Comparison of ENCODE assay signal across 11 cellular contexts in genomic region chr2:197247083-197247482, GRCh38.
DNase-seq lines count a peak whose midpoint lies in the region; ATAC-seq and TF ChIP-seq lines count a peak whose summit lies in the region.
"Had no signal": no experiment of that assay in that cellular context is flagged by ENCODE, and none has a peak within 500 bp of the region (broad histone marks: within the 10 kb centered on the region; RNA-seq: fewer than 3 reads in every experiment).

No MANE protein-coding gene starts in this region.

- in situ Hi-C loops in KBM-7 (cut with MboI; ENCODE audit: low pct_unique_long_range_greater_than_20kb, low sequenced_read_pairs) (no loop called here), GM13977 (cut with MboI; ENCODE audit: low pct_unique_long_range_greater_than_20kb, low sequenced_read_pairs, unreplicated experiment) (no loop called here)

- H3K9me3 Mint-ChIP-seq in central memory CD8-positive, alpha-beta T cell = no peaks in the 10 kb centered on the region
- no peaks in the 10 kb centered on the region for H3K9me3 Mint-ChIP-seq in nephron progenitor cell

- peak; percentile 25 for DNase-seq in AG08395 (ENCODE audit: low spot score)
- peak; percentile 20 for DNase-seq in GM03348 (ENCODE audit: low spot score)
- DNase-seq in central memory CD8-positive, alpha-beta T cell (ENCODE audit: low spot score in 2 of 2) = no peak
- DNase-seq in KBM-7 = no peak
- DNase-seq in left lobe of liver (ENCODE audit: low spot score) = no peak
- DNase-seq in GM13977 (ENCODE audit: low spot score) = no peak
- DNase-seq in nephron progenitor cell = no peak
- DNase-seq: MM.1S, NCI-H2171 treated with DMSO at 0.1 percent for 48 hours, right lobe of liver had no signal

- ATAC-seq in HG03108 (IDR thresholded peaks at IDR 0.05; ENCODE audit: unreplicated experiment) (peak; percentile 37), left lobe of liver (no peak)
- no peak for ATAC-seq in central memory CD8-positive, alpha-beta T cell (replicated peaks; ENCODE audit: extremely low read depth, poor library complexity, severe bottlenecking)
- ATAC-seq: right lobe of liver had no signal

- no peak for TF ChIP-seq CTCF in GM13977 (IDR thresholded peaks at IDR 0.05; ENCODE audit: extremely low read depth, insufficient read depth, missing control alignments)
- no peak for TF ChIP-seq CTCF in nephron progenitor cell (IDR thresholded peaks at IDR 0.05)

- H3K27me3 Mint-ChIP-seq in central memory CD8-positive, alpha-beta T cell = no peaks in the 10 kb centered on the region
- H3K27me3 Mint-ChIP-seq in nephron progenitor cell (ENCODE audit: low read depth, poor library complexity) = peaks cover 5% of the 10 kb centered on the region

- H3K36me3 Mint-ChIP-seq in central memory CD8-positive, alpha-beta T cell (ENCODE audit: insufficient read depth) = peaks cover 9% of the 10 kb centered on the region
- no peaks in the 10 kb centered on the region for H3K36me3 Mint-ChIP-seq in nephron progenitor cell (ENCODE audit: low read depth)

- peak overlapping the region; percentile 7 for H3K27ac Mint-ChIP-seq in central memory CD8-positive, alpha-beta T cell (ENCODE audit: low read depth)
- H3K27ac Mint-ChIP-seq in nephron progenitor cell = no peak overlapping the region

- peak overlapping the region; percentile 13 for H3K4me3 Mint-ChIP-seq in central memory CD8-positive, alpha-beta T cell
- no peak overlapping the region for H3K4me3 Mint-ChIP-seq in nephron progenitor cell

- H3K4me1 Mint-ChIP-seq in central memory CD8-positive, alpha-beta T cell = peaks cover 71% of the 10 kb centered on the region
- H3K4me1 Mint-ChIP-seq in nephron progenitor cell = peaks cover 10% of the 10 kb centered on the region

Comparison
In these comparisons a context has a peak if more than half of its experiments do, and no peak if none do; other contexts are left out.
1. DNase-seq: peak in AG08395 (single experiment) and GM03348 (single experiment); none in central memory CD8-positive, alpha-beta T cell (0 of 2), KBM-7 (single experiment), left lobe of liver (single experiment), GM13977 (single experiment) and nephron progenitor cell (single experiment).